Comparison of ENCODE assay signal across 8 cellular contexts in the genomic region with DNA sequence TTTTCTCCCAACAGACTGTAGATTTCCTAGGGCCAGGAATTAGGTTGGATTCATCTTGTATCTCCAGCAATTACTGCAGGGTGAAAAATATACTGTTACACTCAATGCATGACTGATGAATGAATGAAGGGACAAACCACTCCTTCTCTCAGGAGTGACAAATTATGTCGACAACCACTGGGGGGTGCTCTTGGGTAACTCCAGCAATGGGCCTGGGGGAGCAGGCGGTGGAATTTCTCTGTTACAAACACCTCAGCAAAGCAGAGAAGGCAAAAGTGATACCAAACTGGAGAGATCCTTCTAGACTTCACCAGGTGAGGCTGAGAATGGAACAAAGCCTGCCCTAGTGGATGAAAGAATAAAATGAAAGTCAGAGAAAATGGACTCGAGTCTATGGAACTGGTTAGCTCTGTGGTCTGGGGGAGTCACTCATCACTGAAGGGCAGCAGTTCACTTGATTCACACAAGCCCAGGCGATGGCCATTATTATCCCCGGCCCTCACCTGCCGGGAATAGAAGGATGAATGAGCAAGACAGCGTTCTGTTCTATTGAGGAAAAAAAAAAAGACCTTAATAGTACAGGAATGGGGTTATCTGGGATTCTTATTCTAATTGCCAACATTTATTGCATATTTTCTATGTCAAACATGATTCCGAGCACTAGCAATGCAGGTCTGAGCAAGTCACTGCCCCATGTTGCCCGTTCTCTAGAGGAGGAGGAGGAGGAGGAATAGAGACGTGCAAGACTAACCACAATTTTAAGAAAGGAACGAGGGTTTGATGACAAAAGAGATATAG.
DNase-seq lines count a peak whose midpoint lies in the region; ATAC-seq and TF ChIP-seq lines count a peak whose summit lies in the region.

No MANE protein-coding gene starts in this region.

- no peaks in the 10 kb centered on the region for H3K9me2 ChIP-seq in GM23248 (ENCODE audit: insufficient read depth)

- CTCF ChIA-PET in Panc1 (lab: Charles Lee): no interaction called here

- 43 to 47% methylated on average over 11 of the region's 11 CpGs for whole genome bisulfite sequencing in GM23248 (ENCODE audit: low coverage in 1 of 2, low lambda C conversion rate in 2 of 2, missing lambda C conversion rate in 2 of 2), 2 experiments

- H3K36me3 ChIP-seq in GM23248 (ENCODE audit: low read depth) (no peaks in the 10 kb centered on the region), Panc1 (ENCODE audit: control insufficient read depth, insufficient read depth, low read length) (no peaks in the 10 kb centered on the region)

- no peaks in the 10 kb centered on the region for H4K20me1 ChIP-seq in GM23248 (ENCODE audit: insufficient read depth)

- no peak overlapping the region for H3K4me2 ChIP-seq in GM23248 (ENCODE audit: unreplicated experiment)

- in situ Hi-C loops in Caki2 (cut with HindIII; ENCODE audit: low pct_unique_long_range_greater_than_20kb, low sequenced_read_pairs): no loop called here
- in situ Hi-C loops in GM23248 (cut with MboI): no loop called here
- in situ Hi-C loops in Panc1 (cut with HindIII; ENCODE audit: low pct_unique_long_range_greater_than_20kb, low sequenced_read_pairs): no loop called here

- H3K4me1 ChIP-seq in GM23248 (ENCODE audit: insufficient read depth) (no peaks in the 10 kb centered on the region), Panc1 (ENCODE audit: control insufficient read depth, insufficient read depth, low read length) (no peaks in the 10 kb centered on the region)

- H2AFZ ChIP-seq in GM23248: no peak overlapping the region

- H3F3A ChIP-seq in GM23248 (ENCODE audit: insufficient read depth): no peaks in the 10 kb centered on the region

- H3K27ac ChIP-seq in GM23248: no peak overlapping the region
- no peak overlapping the region for H3K27ac ChIP-seq in Panc1 (ENCODE audit: low read length)

- intact Hi-C loops in Panc1 (cut with micrococcal nuclease; ENCODE audit: unreplicated experiment): no loop called here
- intact Hi-C loops in head of caudate nucleus (cut with DNase I): no loop called here

- no TSS peak for BruUV-seq in Panc1 (replicated peaks; lab: Mats Ljungman, UMichigan)

- peak; percentile 50 for TF ChIP-seq CTCF in Panc1 (IDR thresholded peaks at IDR 0.05)

- no peaks in the 10 kb centered on the region for H3K9me3 ChIP-seq in GM23248 (ENCODE audit: low read depth)
- H3K9me3 ChIP-seq in Panc1 (ENCODE audit: control insufficient read depth, insufficient read depth, low read depth, low read length): no peaks in the 10 kb centered on the region

- no peak overlapping the region for H3K9ac ChIP-seq in GM23248

- POLR2A ChIA-PET in Panc1 (lab: Charles Lee): no interaction called here

- no peaks in the 10 kb centered on the region for H3K79me2 ChIP-seq in GM23248 (ENCODE audit: insufficient read depth)

- ATAC-seq in Panc1: no peak
- no peak for ATAC-seq in GM21515 (IDR thresholded peaks at IDR 0.05; ENCODE audit: unreplicated experiment)
- no peak for ATAC-seq in GM18907 (IDR thresholded peaks at IDR 0.05; ENCODE audit: unreplicated experiment)

- no peak overlapping the region for H3K4me3 ChIP-seq in GM23248
- H3K4me3 ChIP-seq in Panc1 (ENCODE audit: low read depth in 2 of 2, low read length in 2 of 2): no peak overlapping the region

- DNase-seq in Caki2 (ENCODE audit: low read depth) (peak; percentile 25), GM23248 (peak; percentile 29), Panc1 (ENCODE audit: low read depth, low spot score) (no peak), head of caudate nucleus (peak in 41 of 42 donors; percentile 35 to 87 (median 67)), activated gamma-delta T cell treated with Interleukin-2 at 50 U/mL for 16 hours (no peak)
- no peak for DNase-seq in activated effector memory CD4-positive, alpha-beta T cell treated with Interleukin-2 at 50 U/mL for 16 hours

- H3K27me3 ChIP-seq in GM23248 (replicated peaks; ENCODE audit: insufficient read depth) (no peaks in the 10 kb centered on the region), Panc1 (ENCODE audit: control insufficient read depth, insufficient read depth, low read length) (no peaks in the 10 kb centered on the region)

Comparison
In these comparisons a context has a peak if more than half of its experiments do, and no peak if none do; other contexts are left out.
1. DNase-seq: peak in Caki2 (single experiment), GM23248 (single experiment) and head of caudate nucleus (41 of 42); none in Panc1 (single experiment), activated gamma-delta T cell treated with Interleukin-2 at 50 U/mL for 16 hours (single experiment) and activated effector memory CD4-positive, alpha-beta T cell treated with Interleukin-2 at 50 U/mL for 16 hours (single experiment).